22 cellular contexts compared by ENCODE assay signal in the genomic region with DNA sequence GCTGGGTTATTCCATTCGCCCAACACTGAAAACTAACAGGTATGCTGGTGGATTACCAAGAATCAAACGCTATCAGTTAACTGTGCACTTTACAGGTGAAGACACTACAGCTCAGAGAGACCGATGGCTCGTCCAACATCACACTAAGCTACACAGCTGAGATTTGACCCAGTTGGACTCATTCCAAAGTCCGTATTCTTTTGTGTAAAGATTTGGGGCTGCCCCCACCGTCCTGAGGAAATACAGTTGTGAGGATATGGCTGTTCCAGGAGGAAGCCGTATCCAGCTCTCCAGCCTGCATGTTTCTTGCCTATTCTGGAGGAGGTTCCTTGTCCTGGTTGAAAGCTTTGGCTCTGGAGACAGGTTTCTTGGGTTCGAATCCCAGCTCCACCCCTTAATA. TPM values are rescaled to one million over a fixed set of nuclear protein-coding genes. Genes with fewer than 3 reads are reported as not detected.
DNase-seq lines count a peak whose midpoint lies in the region; ATAC-seq, FAIRE-seq and TF ChIP-seq lines count a peak whose summit lies in the region.
"Had no signal": no experiment of that assay in that cellular context is flagged by ENCODE, and none has a peak within 500 bp of the region (broad histone marks: within the 10 kb centered on the region; RNA-seq: fewer than 3 reads in every experiment).

No MANE protein-coding gene starts in this region.

- peaks cover 13 to 21% of the 10 kb centered on the region in 2 experiments for H3K4me1 ChIP-seq in K562 (replicated peaks in 1 of 2; ENCODE audit: control insufficient read depth in 2 of 2, insufficient read depth in 2 of 2, low read length in 2 of 2)

- peaks cover 3% of the 10 kb centered on the region; the same call in 1 of the 2 replicates for H3K9me3 ChIP-seq in K562 (replicated peaks; ENCODE audit: control insufficient read depth, insufficient read depth, low read depth, low read length)
- H3K9me3 ChIP-seq: HAP-1 had no signal

- peak overlapping the region in 2 of 3 experiments; percentile 28 to 41 for H3K27ac Mint-ChIP-seq in nephron
- H3K27ac Mint-ChIP-seq: HFFc6 had no signal

- no peak overlapping the region for H3K4me2 ChIP-seq in K562 (ENCODE audit: insufficient read depth, low read length)

- TF ChIP-seq POLR2A in K562 (conservative IDR thresholded peaks at IDR 0.05) = no peak

- DNase-seq in G401 (ENCODE audit: low spot score) (peak; percentile 44), K562 (ENCODE audit: extremely low read depth in 1 of 4, low spot score in 3 of 4) (no peak), cerebellum (ENCODE audit: low spot score) (peak; percentile 31), NCI-H446 treated with DMSO at 0.1 percent for 48 hours (lab: John Stamatoyannopoulos, UW) (no peak), NCI-H2196 treated with DMSO at 0.1 percent for 48 hours (lab: John Stamatoyannopoulos, UW; ENCODE audit: unreplicated experiment) (no peak)
- no peak for DNase-seq in stimulated activated CD4-positive, alpha-beta T cell treated with anti-CD3 and anti-CD28 coated beads, Interleukin-4, amount 100 ng/mL, for 4 hours
- DNase-seq: Calu3; CD4-positive, alpha-beta memory T cell; COR-L47; DMS53; DMS79 treated with DMSO at 0.1 percent for 48 hours; GOT3; HFFc6 had no signal

- TF ChIP-seq CTCF in K562 (IDR thresholded peaks at IDR 0.05 in 2 of 3, conservative IDR thresholded peaks at IDR 0.05 in 1 of 3; ENCODE audit: insufficient read depth in 2 of 3, low read depth in 1 of 3, low read length in 3 of 3) (no peak), nephron (IDR thresholded peaks at IDR 0.05; ENCODE audit: unreplicated experiment in 3 of 3) (no peak)

- H3K4me3 ChIP-seq in K562 = no peak overlapping the region
- H3K4me3 ChIP-seq: HAP-1 had no signal

- TF ChIP-seq RAD21 in K562 (CRISPR knock-in tag; conservative IDR thresholded peaks at IDR 0.05 in 1 of 2, IDR thresholded peaks at IDR 0.05 in 1 of 2) = no peak

- no peaks in the 10 kb centered on the region for H3K27me3 Mint-ChIP-seq in nephron (ENCODE audit: low read depth)
- H3K27me3 Mint-ChIP-seq: CD4-positive, alpha-beta memory T cell had no signal

- POLR2A ChIA-PET in K562 (lab: Yijun Ruan, JAX) = interaction anchor here (0.8 to 1.8 kb wide), 4 partner anchors 12 to 60 kb away, joined by 3 to 7 read pairs (median 4); no protein-coding TSS in a partner anchor

- BruUV-seq in K562 (replicated peaks; lab: Mats Ljungman, UMichigan) = no TSS peak

- intact Hi-C loops in K562 (cut with micrococcal nuclease) = loop anchor here (5.0 kb wide), 1 partner anchor 42 kb away; no protein-coding TSS in a partner anchor

- no peaks in the 10 kb centered on the region for H3K27me3 ChIP-seq in K562 (ENCODE audit: control insufficient read depth in 2 of 2, insufficient read depth in 2 of 2, low read length in 2 of 2)

- H3K4me1 Mint-ChIP-seq in nephron = peaks cover 24% of the 10 kb centered on the region

- no peak for FAIRE-seq in K562 (lab: Jason Lieb, UNC)
- FAIRE-seq: G401.6, GM12892, H54 had no signal

- CTCF ChIA-PET in K562 (lab: Yijun Ruan, JAX; ENCODE audit: low intra/inter-chr PET ratio) = interaction anchor here (0.6 to 2.6 kb wide), 3 partner anchors 22 to 57 kb away, joined by 3 to 10 read pairs (median 5); no protein-coding TSS in a partner anchor

- H3K9me3 Mint-ChIP-seq in nephron = no peaks in the 10 kb centered on the region
- H3K9me3 Mint-ChIP-seq: CD4-positive, alpha-beta memory T cell; HFFc6 had no signal

- peaks cover 52% of the 10 kb centered on the region for H3K36me3 Mint-ChIP-seq in nephron (ENCODE audit: low read depth)

- H3K9me1 ChIP-seq in K562 (ENCODE audit: control insufficient read depth, insufficient read depth, low read length) = peaks cover 2% of the 10 kb centered on the region

- H3K79me2 ChIP-seq in K562 (ENCODE audit: control insufficient read depth, insufficient read depth, low read length) = peaks cover 7% of the 10 kb centered on the region

- ATAC-seq in K562 = no peak

- TF ChIP-seq EP300 in K562 (IDR thresholded peaks at IDR 0.05; ENCODE audit: low read length) = no peak

- 78% methylated on average over 8 of the region's 8 CpGs for WGBS in K562 (ENCODE audit: insufficient coverage, low coverage, missing lambda C conversion rate)

- H3K4me3 Mint-ChIP-seq in nephron = peak overlapping the region in 1 of 3 experiments; percentile 29
- H3K4me3 Mint-ChIP-seq: CD4-positive, alpha-beta memory T cell; HFFc6 had no signal

- no peak overlapping the region for H2AFZ ChIP-seq in K562 (ENCODE audit: low read depth, low read length)

- H3K9ac ChIP-seq in K562 (ENCODE audit: insufficient read depth in 1 of 2, low read depth in 2 of 2, low read length in 2 of 2) = no peak overlapping the region

- in situ Hi-C loops in G401 (cut with HindIII; ENCODE audit: low sequenced_read_pairs) (no loop called here), K562 (cut with MboI) (loop anchor here (25.0 kb wide), 1 partner anchor 673 kb away; a partner anchor contains a TSS)

- no peaks in the 10 kb centered on the region for H4K20me1 ChIP-seq in K562 (replicated peaks; ENCODE audit: control insufficient read depth, insufficient read depth, low read length)

- H3K36me3 ChIP-seq in K562 (ENCODE audit: control insufficient read depth, insufficient read depth, low read length) = peaks cover 38% of the 10 kb centered on the region

- H3K27ac ChIP-seq in K562 (ENCODE audit: extremely low read depth, low read depth, low read length) = no peak overlapping the region

TF ChIP-seq in K562, 482 proteins besides CTCF, POLR2A, EP300 and RAD21:
- peak; percentile 35; the same call in 1 of the 2 replicates for TF ChIP-seq NFIC (IDR thresholded peaks at IDR 0.05)
- no peak for TF ChIP-seq ZNF121 (CRISPR knock-in tag; conservative IDR thresholded peaks at IDR 0.05)

RNA-seq across cellular contexts. Expression of a gene that starts 4.2 kb away (rescaled TPM):
- 12.1 and 17.6 TPM in 2 replicates for total RNA-seq in G401 (2014; rRNA removed; shearing (Covaris generic))
- total RNA-seq in K562 (2011; cell fraction: chromatin; rRNA removed; ENCODE audit: low replicate concordance) = 36.6 and 50.8 TPM in 2 replicates
- 38.4 and 42.0 TPM in 2 replicates for total RNA-seq in K562 (2011; cell fraction: nucleolus; rRNA removed)
- total RNA-seq in K562 (2011; cell fraction: nucleoplasm; rRNA removed) = 46.0 and 64.3 TPM in 2 replicates
- total RNA-seq in K562 (2014; rRNA removed) = 5.8 and 10.2 TPM in 2 replicates
- 12.2 and 12.4 TPM in 2 replicates for total RNA-seq in K562 (2014; rRNA removed; fragmentation: Illumina TruSeq; extraction: Trizol)
- total RNA-seq in K562 (2015; rRNA removed; fragmentation: Illumina TruSeq; extraction: Trizol) = 12.0 and 12.7 TPM in 2 replicates
- total RNA-seq in K562 (2021) = 11.8 and 15.3 TPM in 2 replicates
- polyA plus RNA-seq in K562 (2011; rRNA removed) = 6.3 and 8.7 TPM in 2 replicates
- 5.4 and 10.7 TPM in 2 replicates for polyA plus RNA-seq in K562 (2011; cell fraction: cytosol; rRNA removed)
- polyA plus RNA-seq in K562 (2011; cell fraction: nucleus; rRNA removed) = 9.6 and 14.6 TPM in 2 replicates
- 9.2 and 12.2 TPM in 2 replicates for polyA plus RNA-seq in K562 (2012)
- polyA plus RNA-seq in K562 (2014; fragmentation: Illumina TruSeq; extraction: Trizol) = 15.3 and 15.9 TPM in 2 replicates
- polyA plus RNA-seq in K562 (2014; fragmentation: Nextera tagmentation; extraction: Ambion mirVana) = 10 to 100 TPM; 10.3 to 10.6 TPM
- 13.5 and 13.7 TPM in 2 replicates for polyA plus RNA-seq in K562 (2014; rRNA removed)
- polyA minus RNA-seq in K562 (2011; rRNA and poly(A)+ RNA removed) = 14.5 and 17.0 TPM in 2 replicates
- polyA minus RNA-seq in K562 (2011; cell fraction: cytosol; rRNA and poly(A)+ RNA removed) = 7.9 and 9.2 TPM in 2 replicates
- polyA minus RNA-seq in K562 (2011; cell fraction: nucleus; rRNA and poly(A)+ RNA removed) = 20.9 and 22.8 TPM in 2 replicates
- total RNA-seq in cerebellum = 13.3 TPM

RNA-seq across cellular contexts. Expression of a gene that starts 37.9 kb away (rescaled TPM):
- not detected in 2 replicates for total RNA-seq in G401 (2014; rRNA removed; shearing (Covaris generic))
- total RNA-seq in K562 (2011; cell fraction: chromatin; rRNA removed; ENCODE audit: low replicate concordance) = not detected in 2 replicates
- total RNA-seq in K562 (2011; cell fraction: nucleolus; rRNA removed) = not detected in 2 replicates
- total RNA-seq in K562 (2011; cell fraction: nucleoplasm; rRNA removed) = not detected in 2 replicates
- total RNA-seq in K562 (2014; rRNA removed) (2.2 and 4.3 TPM in 2 replicates), K562 (2014; rRNA removed; fragmentation: Illumina TruSeq; extraction: Trizol) (4.1 and 5.1 TPM in 2 replicates), K562 (2015; rRNA removed; fragmentation: Illumina TruSeq; extraction: Trizol) (2.5 and 2.6 TPM in 2 replicates), K562 (2021) (2.0 and 3.4 TPM in 2 replicates), cerebellum (not detected)
- polyA plus RNA-seq in K562 (2011; rRNA removed) (2.7 and 8.9 TPM in 2 replicates), K562 (2014; fragmentation: Illumina TruSeq; extraction: Trizol) (5.3 and 6.7 TPM in 2 replicates), K562 (2014; fragmentation: Nextera tagmentation; extraction: Ambion mirVana) (1 to 10 TPM; 7.4 to 7.7 TPM), K562 (2014; rRNA removed) (6.2 and 6.9 TPM in 2 replicates)
- polyA plus RNA-seq in K562 (2011; cell fraction: cytosol; rRNA removed) = 2.0 and 3.9 TPM in 2 replicates
- 0.95 and 7.2 TPM in 2 replicates for polyA plus RNA-seq in K562 (2011; cell fraction: nucleus; rRNA removed)
- polyA plus RNA-seq in K562 (2012) = 5.7 and 8.7 TPM in 2 replicates
- polyA minus RNA-seq in K562 (2011; rRNA and poly(A)+ RNA removed) = 1.7 TPM in 1 of 2 replicates, not detected in the other
- polyA minus RNA-seq in K562 (2011; cell fraction: cytosol; rRNA and poly(A)+ RNA removed) = not detected in 2 replicates
- not detected in 2 replicates for polyA minus RNA-seq in K562 (2011; cell fraction: nucleus; rRNA and poly(A)+ RNA removed)
- total RNA-seq: A172; A673; Calu3; CD4-positive, alpha-beta memory T cell; Daoy; HFFc6 had no signal
- polyA plus RNA-seq: BJ had no signal

Comparison
In these comparisons a context has a peak if more than half of its experiments do, and no peak if none do; other contexts are left out.
1. DNase-seq: peak in G401 (single experiment) and cerebellum (single experiment); none in K562 (0 of 4), NCI-H446 treated with DMSO at 0.1 percent for 48 hours (single experiment), NCI-H2196 treated with DMSO at 0.1 percent for 48 hours (single experiment) and stimulated activated CD4-positive, alpha-beta T cell treated with anti-CD3 and anti-CD28 coated beads, Interleukin-4, amount 100 ng/mL, for 4 hours (0 of 2).